Comparison of ENCODE assay signal across 1 cellular context in genomic region chr10:93173867-93174845, GRCh38.
TF ChIP-seq lines count a peak whose summit lies in the region.

No MANE protein-coding gene starts in this region.

TF ChIP-seq in HepG2, 621 proteins besides CTCF, POLR2A, EP300 and RAD21 (continues in another document):
- TF ChIP-seq THRA (CRISPR knock-in tag; IDR thresholded peaks at IDR 0.05; ENCODE audit: borderline replicate concordance): peak; percentile 51; the same call in 1 of the 2 replicates
- TF ChIP-seq ZNF282 (IDR thresholded peaks at IDR 0.05; ENCODE audit: partially characterized antibody): no peak
- TF ChIP-seq AHDC1 (CRISPR knock-in tag; IDR thresholded peaks at IDR 0.05; ENCODE audit: borderline replicate concordance): peak; percentile 58; the same call in 1 of the 2 replicates
- TF ChIP-seq MIER3 (CRISPR knock-in tag; IDR thresholded peaks at IDR 0.05; ENCODE audit: borderline replicate concordance): no peak
- TF ChIP-seq CREB1 (IDR thresholded peaks at IDR 0.05): 0 out of 2 replicates have a peak, but pooled peaks have one; percentile 13
- TF ChIP-seq CREB1 (CRISPR knock-in tag; IDR thresholded peaks at IDR 0.05): no peak
- no peak for TF ChIP-seq KDM2A (CRISPR knock-in tag; IDR thresholded peaks at IDR 0.05; ENCODE audit: borderline replicate concordance, low read depth)
- no peak for TF ChIP-seq ARID3A (IDR thresholded peaks at IDR 0.05; ENCODE audit: low read depth, low read length)
- no peak for TF ChIP-seq ZNF670 (CRISPR knock-in tag; IDR thresholded peaks at IDR 0.05; ENCODE audit: borderline replicate concordance)
- no peak for TF ChIP-seq PHF5A (CRISPR knock-in tag; IDR thresholded peaks at IDR 0.05; ENCODE audit: low read depth, unreplicated experiment)
- no peak for TF ChIP-seq FLYWCH1 (CRISPR knock-in tag; IDR thresholded peaks at IDR 0.05)
- no peak for TF ChIP-seq JDP2 (CRISPR knock-in tag; IDR thresholded peaks at IDR 0.05; ENCODE audit: borderline replicate concordance)
- no peak for TF ChIP-seq CCDC6 (CRISPR knock-in tag; IDR thresholded peaks at IDR 0.05)
- TF ChIP-seq TCF7 (IDR thresholded peaks at IDR 0.05; ENCODE audit: low read depth): no peak
- TF ChIP-seq MEF2D (CRISPR knock-in tag; IDR thresholded peaks at IDR 0.05): no peak
- no peak for TF ChIP-seq WIZ (CRISPR knock-in tag; IDR thresholded peaks at IDR 0.05)
- no peak for TF ChIP-seq DNMT1 (CRISPR knock-in tag; IDR thresholded peaks at IDR 0.05)
- TF ChIP-seq NCOR1 (IDR thresholded peaks at IDR 0.05; ENCODE audit: borderline replicate concordance, low read length): peak; percentile 93
- no peak for TF ChIP-seq PHF8 (CRISPR knock-in tag; IDR thresholded peaks at IDR 0.05)
- TF ChIP-seq ZBTB34 (CRISPR knock-in tag; IDR thresholded peaks at IDR 0.05): no peak
- TF ChIP-seq SOX13 (IDR thresholded peaks at IDR 0.05): no peak
- peak in 1 of 2 experiments; percentile 49; a peak in 1 of 4 replicates for TF ChIP-seq SOX13 (CRISPR knock-in tag; conservative IDR thresholded peaks at IDR 0.05 in 1 of 2, IDR thresholded peaks at IDR 0.05 in 1 of 2)
- TF ChIP-seq ZSCAN9 (CRISPR knock-in tag; IDR thresholded peaks at IDR 0.05; ENCODE audit: borderline replicate concordance): no peak
- no peak for TF ChIP-seq ZNF441 (CRISPR knock-in tag; IDR thresholded peaks at IDR 0.05; ENCODE audit: borderline replicate concordance)
- TF ChIP-seq MLX (CRISPR knock-in tag; IDR thresholded peaks at IDR 0.05): no peak
- TF ChIP-seq KLF6 (CRISPR knock-in tag; IDR thresholded peaks at IDR 0.05): no peak
- no peak for TF ChIP-seq HOXD1 (CRISPR knock-in tag; IDR thresholded peaks at IDR 0.05)
- peak; percentile 51 for TF ChIP-seq ASH2L (IDR thresholded peaks at IDR 0.05; ENCODE audit: insufficient read length, low read depth, low read length)
- TF ChIP-seq FOXO4 (CRISPR knock-in tag; conservative IDR thresholded peaks at IDR 0.05): no peak
- TF ChIP-seq MYNN (CRISPR knock-in tag; IDR thresholded peaks at IDR 0.05; ENCODE audit: low read depth): no peak
- TF ChIP-seq NR2F1 (CRISPR knock-in tag; IDR thresholded peaks at IDR 0.05): peak in 1 of 2 experiments; percentile 55; a peak in 1 of 4 replicates
- no peak for TF ChIP-seq ZNF7 (CRISPR knock-in tag; IDR thresholded peaks at IDR 0.05)
- TF ChIP-seq ZNF816 (CRISPR knock-in tag; IDR thresholded peaks at IDR 0.05; ENCODE audit: borderline replicate concordance): no peak
- TF ChIP-seq RXRB (CRISPR knock-in tag; IDR thresholded peaks at IDR 0.05; ENCODE audit: borderline replicate concordance): peak; percentile 55
- peak; percentile 75 for TF ChIP-seq HNF4A (CRISPR knock-in tag; IDR thresholded peaks at IDR 0.05)
- no peak for TF ChIP-seq MTA3 (CRISPR knock-in tag; IDR thresholded peaks at IDR 0.05)
- TF ChIP-seq ZNF569 (CRISPR knock-in tag; IDR thresholded peaks at IDR 0.05; ENCODE audit: borderline replicate concordance): no peak
- TF ChIP-seq ZBTB39 (CRISPR knock-in tag; IDR thresholded peaks at IDR 0.05): no peak
- TF ChIP-seq ZNF629 (CRISPR knock-in tag; conservative IDR thresholded peaks at IDR 0.05): no peak
- no peak for TF ChIP-seq ZNF570 (CRISPR knock-in tag; IDR thresholded peaks at IDR 0.05; ENCODE audit: borderline replicate concordance)
- no peak for TF ChIP-seq ZNF10 (CRISPR knock-in tag; IDR thresholded peaks at IDR 0.05; ENCODE audit: borderline replicate concordance, low read depth)
- peak; percentile 48 for TF ChIP-seq PAXIP1 (CRISPR knock-in tag; conservative IDR thresholded peaks at IDR 0.05)
- peak; percentile 30; the same call in 1 of the 2 replicates for TF ChIP-seq GATAD2A (CRISPR knock-in tag; IDR thresholded peaks at IDR 0.05)
- TF ChIP-seq ZNF207 (IDR thresholded peaks at IDR 0.05; ENCODE audit: borderline replicate concordance): no peak
- TF ChIP-seq BCL6 (CRISPR knock-in tag; IDR thresholded peaks at IDR 0.05): no peak
- 0 out of 2 replicates have a peak, but pooled peaks have one; percentile 10 for TF ChIP-seq NR2F2 (IDR thresholded peaks at IDR 0.05; ENCODE audit: borderline replicate concordance, low read depth)
- TF ChIP-seq SPEN (CRISPR knock-in tag; IDR thresholded peaks at IDR 0.05; ENCODE audit: low read depth): no peak
- peak; percentile 93 for TF ChIP-seq RARA (CRISPR knock-in tag; IDR thresholded peaks at IDR 0.05)
